Comparison of ENCODE assay signal across 8 cellular contexts in genomic region chr22:35230839-35231584, GRCh38. TPM values are rescaled to one million over a fixed set of nuclear protein-coding genes. Genes with fewer than 3 reads are reported as not detected.
DNase-seq lines count a peak whose midpoint lies in the region; ATAC-seq and TF ChIP-seq lines count a peak whose summit lies in the region.

No MANE protein-coding gene starts in this region.

- H3K4me3 ChIP-seq in Loucy (ENCODE audit: low read length, poor library complexity, severe bottlenecking) (no peak overlapping the region), thyroid gland (replicated peaks in 1 of 3) (no peak overlapping the region)

- peaks cover 1% of the 10 kb centered on the region for H3K36me3 Mint-ChIP-seq in memory B cell

- H3K27me3 ChIP-seq in Loucy (ENCODE audit: insufficient read depth, low read length, poor library complexity, severe bottlenecking) (no peaks in the 10 kb centered on the region), thyroid gland (no peaks in the 10 kb centered on the region)

- H3K9me3 ChIP-seq in Loucy (ENCODE audit: insufficient read depth, low read depth, low read length) (no peaks in the 10 kb centered on the region), thyroid gland (no peaks in the 10 kb centered on the region)

- no peak overlapping the region for H3K9ac ChIP-seq in Loucy (ENCODE audit: low read depth, low read length, poor library complexity, severe bottlenecking)

- no peaks in the 10 kb centered on the region for H3K9me2 ChIP-seq in Loucy (replicated peaks; ENCODE audit: low read depth, low read length)

- peaks cover 7% of the 10 kb centered on the region for H3K4me1 Mint-ChIP-seq in memory B cell

- H3K4me1 ChIP-seq in Loucy (ENCODE audit: insufficient read depth, low read length, poor library complexity, severe bottlenecking): no peaks in the 10 kb centered on the region
- H3K4me1 ChIP-seq in thyroid gland: peaks cover 0 to 7% of the 10 kb centered on the region in 2 donors

- H3K4me3 Mint-ChIP-seq in memory B cell: peak overlapping the region; percentile 2

- TF ChIP-seq CTCF in Loucy (conservative IDR thresholded peaks at IDR 0.05; ENCODE audit: low read length) (no peak), GM20000 (IDR thresholded peaks at IDR 0.05; ENCODE audit: extremely low read depth, missing control alignments) (no peak), thyroid gland (IDR thresholded peaks at IDR 0.05) (no peak)

- H3K27ac Mint-ChIP-seq in memory B cell: no peak overlapping the region

- H3K4me2 ChIP-seq in Loucy (ENCODE audit: low read depth, low read length, poor library complexity, severe bottlenecking): no peak overlapping the region

- 43 to 55% methylated on average over 16 of the region's 16 CpGs for WGBS in thyroid gland, 2 donors

- H3F3A ChIP-seq in Loucy (ENCODE audit: low read depth): no peaks in the 10 kb centered on the region

- peak; percentile 10 for DNase-seq in NOMO-1 treated with DMSO at 0.1 percent for 48 hours (lab: John Stamatoyannopoulos, UW; ENCODE audit: unreplicated experiment)
- no peak for DNase-seq in NOMO-1 treated with dmso at 0.1 percent for 144 hours (lab: John Stamatoyannopoulos, UW; ENCODE audit: unreplicated experiment)
- DNase-seq in SHP77 treated with DMSO at 0.1 percent for 48 hours (lab: John Stamatoyannopoulos, UW): peak; percentile 14
- DNase-seq in memory B cell (ENCODE audit: low spot score in 2 of 2): peak in 1 of 2 donors; percentile 3
- DNase-seq in GM20000 (ENCODE audit: low spot score): no peak
- no peak for DNase-seq in anterior cingulate cortex (lab: John Stamatoyannopoulos, UW)
- no peak for DNase-seq in thyroid gland

- H2AFZ ChIP-seq in Loucy (ENCODE audit: low read length): 0 out of 2 replicates have a peak overlapping the region, but pooled peaks have one; percentile 35

- H3K36me3 ChIP-seq in Loucy (ENCODE audit: insufficient read depth, low read length) (no peaks in the 10 kb centered on the region), thyroid gland (no peaks in the 10 kb centered on the region)

- H4K20me1 ChIP-seq in Loucy (ENCODE audit: insufficient read depth, low read length, poor library complexity, severe bottlenecking): no peaks in the 10 kb centered on the region

- no peak overlapping the region for H3K27ac ChIP-seq in thyroid gland

- peaks cover 3% of the 10 kb centered on the region for H3K9me3 Mint-ChIP-seq in memory B cell

- peak; percentile 33 for ATAC-seq in memory B cell (ENCODE audit: low read depth)

- intact Hi-C loops in thyroid gland (cut with DNase I): no loop called here

- no peaks in the 10 kb centered on the region for H3K79me2 ChIP-seq in Loucy (ENCODE audit: insufficient read depth, low read length)

- H3K27me3 Mint-ChIP-seq in memory B cell: peaks cover 14% of the 10 kb centered on the region

- TF ChIP-seq POLR2A in thyroid gland (IDR thresholded peaks at IDR 0.05): no peak

RNA-seq across cellular contexts. Expression of gene HMGXB4, which starts 26.3 kb away (rescaled TPM):
- 10 to 100 TPM; 13.8 to 24.7 (median 19.9) TPM for total RNA-seq in thyroid gland

Comparison
In these comparisons a context has a peak if more than half of its experiments do, and no peak if none do; other contexts are left out.
1. DNase-seq: peak in NOMO-1 treated with DMSO at 0.1 percent for 48 hours (single experiment) and SHP77 treated with DMSO at 0.1 percent for 48 hours (single experiment); none in NOMO-1 treated with dmso at 0.1 percent for 144 hours (single experiment), GM20000 (single experiment), anterior cingulate cortex (0 of 58) and thyroid gland (0 of 2).